23 cellular contexts compared by ENCODE assay signal in genomic region chr4:6886886-6887285, GRCh38. TPM values are rescaled to one million over a fixed set of nuclear protein-coding genes. Genes with fewer than 3 reads are reported as not detected.
DNase-seq lines count a peak whose midpoint lies in the region; ATAC-seq and TF ChIP-seq lines count a peak whose summit lies in the region.
"Had no signal": no experiment of that assay in that cellular context is flagged by ENCODE, and none has a peak within 500 bp of the region (broad histone marks: within the 10 kb centered on the region; RNA-seq: fewer than 3 reads in every experiment).

No MANE protein-coding gene starts in this region.

- H3K79me2 ChIP-seq in GM23248 (ENCODE audit: insufficient read depth): no peaks in the 10 kb centered on the region

- H2AFZ ChIP-seq in GM23248: no peak overlapping the region
- H2AFZ ChIP-seq: GM23338, neural progenitor cell had no signal

- peak overlapping the region; percentile 31 to 84 (median 79); a peak in 19 of 22 replicates for H3K27ac ChIP-seq in BLaER1 treated with 17β-estradiol and CSF1 and Interleukin-3, amounts not matched to agents 10 nM and 100 nM
- H3K27ac ChIP-seq in GM23248 (peak overlapping the region; percentile 95), endodermal cell (ENCODE audit: low read depth, low read length) (no peak overlapping the region), psoas muscle (peak overlapping the region; percentile 91)
- H3K27ac ChIP-seq: C4-2B, neural progenitor cell, SJCRH30, WERI-Rb-1 had no signal

- H3K9me3 Mint-ChIP-seq in endodermal cell: peaks cover 17% of the 10 kb centered on the region
- H3K9me3 Mint-ChIP-seq: immature natural killer cell, memory B cell had no signal

- H3K9ac ChIP-seq in BLaER1 treated with 17β-estradiol and CSF1 and Interleukin-3, amounts not matched to agents 10 nM and 100 nM: peak overlapping the region in 9 of 11 experiments; percentile 35 to 72 (median 67); a peak in 15 of 22 replicates
- H3K9ac ChIP-seq in GM23248: peak overlapping the region; percentile 79
- H3K9ac ChIP-seq in endodermal cell (ENCODE audit: extremely low read depth, low read length, poor library complexity, severe bottlenecking): no peak overlapping the region
- H3K9ac ChIP-seq: neural progenitor cell had no signal

- peaks cover 25 to 33% (median 31%) of the 10 kb centered on the region in 11 experiments for H3K9me3 ChIP-seq in BLaER1 treated with 17β-estradiol and CSF1 and Interleukin-3, amounts not matched to agents 10 nM and 100 nM (replicated peaks in 1 of 11)
- no peaks in the 10 kb centered on the region for H3K9me3 ChIP-seq in GM23248 (ENCODE audit: low read depth)
- H3K9me3 ChIP-seq in endodermal cell (ENCODE audit: control insufficient read depth, low read length): peaks cover 4% of the 10 kb centered on the region
- H3K9me3 ChIP-seq in psoas muscle: no peaks in the 10 kb centered on the region
- H3K9me3 ChIP-seq: SJCRH30 had no signal

- no peak for DNase-seq in GM23248
- DNase-seq in endodermal cell: no peak
- no peak for DNase-seq in psoas muscle
- no peak for DNase-seq in activated T-cell treated with anti-CD3 and anti-CD28 coated beads for 4 hours
- no peak for DNase-seq in HuH-7 (ENCODE audit: low spot score)
- DNase-seq: activated CD4-positive, alpha-beta T cell treated with anti-CD3 and anti-CD28 coated beads for 48 hours; activated T-cell treated with anti-CD3 and anti-CD28 coated beads, Interleukin-2, amount 50 U/mL, for 1 hour; DMS79; NCI-H1048; NCI-H446; stimulated activated CD4-positive, alpha-beta T cell treated with anti-CD3 and anti-CD28 coated beads, Interleukin-15, amount 100 ng/mL, for 24 hours; T1000 had no signal

- H3K27me3 Mint-ChIP-seq in endodermal cell (ENCODE audit: insufficient read depth): no peaks in the 10 kb centered on the region
- H3K27me3 Mint-ChIP-seq: memory B cell; stimulated activated memory B cell treated with anti-CD40 and anti-IgM and Interleukin-4, amounts not matched to agents 10 μg/mL and 1 μg/mL and 100 μg/mL, for 72 hours had no signal

- peak overlapping the region; percentile 67 to 96 (median 86); a peak in 21 of 22 replicates for H3K4me2 ChIP-seq in BLaER1 treated with 17β-estradiol and CSF1 and Interleukin-3, amounts not matched to agents 10 nM and 100 nM
- H3K4me2 ChIP-seq in GM23248 (ENCODE audit: unreplicated experiment): no peak overlapping the region
- H3K4me2 ChIP-seq: GM23338, neural progenitor cell had no signal

- H3K4me1 Mint-ChIP-seq in endodermal cell: peaks cover 6% of the 10 kb centered on the region

- H3K27ac Mint-ChIP-seq in endodermal cell: peak overlapping the region; percentile 66
- H3K27ac Mint-ChIP-seq: GM23338; memory B cell; neural progenitor cell; stimulated activated memory B cell treated with anti-CD40 and anti-IgM and Interleukin-4, amounts not matched to agents 10 μg/mL and 1 μg/mL and 100 μg/mL, for 72 hours had no signal

- H3F3A ChIP-seq in GM23248 (ENCODE audit: insufficient read depth): peaks cover 30% of the 10 kb centered on the region

- 79 to 81% methylated on average over 10 of the region's 10 CpGs for WGBS in GM23248 (ENCODE audit: low coverage in 1 of 2, low lambda C conversion rate in 2 of 2, missing lambda C conversion rate in 2 of 2), 2 experiments
- 87 to 89% methylated on average over 10 of the region's 10 CpGs for WGBS in endodermal cell (ENCODE audit: insufficient coverage in 1 of 2, insufficient read length in 1 of 2), 2 experiments
- WGBS in psoas muscle, 3 donors: 66 to 80% (median 70%) methylated on average over 10 of the region's 10 CpGs

- no peaks in the 10 kb centered on the region for H3K9me2 ChIP-seq in GM23248 (ENCODE audit: insufficient read depth)

- H3K27me3 ChIP-seq in BLaER1 treated with 17β-estradiol and CSF1 and Interleukin-3, amounts not matched to agents 10 nM and 100 nM: no peaks in the 10 kb centered on the region
- H3K27me3 ChIP-seq in GM23248 (replicated peaks; ENCODE audit: insufficient read depth) (no peaks in the 10 kb centered on the region), endodermal cell (ENCODE audit: control insufficient read depth, insufficient read depth, low read length, poor library complexity, severe bottlenecking) (no peaks in the 10 kb centered on the region), psoas muscle (ENCODE audit: insufficient read depth in 3 of 3, low read length in 2 of 3) (no peaks in the 10 kb centered on the region)
- H3K27me3 ChIP-seq: neural progenitor cell, SJCRH30, upper lobe of left lung had no signal

- no peak overlapping the region for H3K4me3 Mint-ChIP-seq in endodermal cell
- H3K4me3 Mint-ChIP-seq: GM23338; immature natural killer cell; memory B cell; neural progenitor cell; stimulated activated memory B cell treated with anti-CD40 and anti-IgM and Interleukin-4, amounts not matched to agents 10 μg/mL and 1 μg/mL and 100 μg/mL, for 72 hours had no signal

- peaks cover 26% of the 10 kb centered on the region for H3K36me3 Mint-ChIP-seq in endodermal cell (ENCODE audit: low read depth)

- in situ Hi-C loops in GM23248 (cut with MboI): no loop called here

- intact Hi-C loops in psoas muscle (cut with DNase I): no loop called here

- peaks cover 18 to 44% (median 37%) of the 10 kb centered on the region in 11 experiments for H3K36me3 ChIP-seq in BLaER1 treated with 17β-estradiol and CSF1 and Interleukin-3, amounts not matched to agents 10 nM and 100 nM
- peaks cover 12% of the 10 kb centered on the region; the same call in 1 of the 2 replicates for H3K36me3 ChIP-seq in GM23248 (ENCODE audit: low read depth)
- H3K36me3 ChIP-seq in endodermal cell (ENCODE audit: control insufficient read depth, insufficient read depth, low read length): peaks cover 19% of the 10 kb centered on the region
- peaks cover 3 to 26% of the 10 kb centered on the region in 2 donors for H3K36me3 ChIP-seq in psoas muscle (ENCODE audit: insufficient read depth in 1 of 2, low read depth in 1 of 2)
- H3K36me3 ChIP-seq: neural progenitor cell had no signal

- ATAC-seq in psoas muscle (no peak), GM21528 (IDR thresholded peaks at IDR 0.05; ENCODE audit: low FRiP score, unreplicated experiment) (no peak)

- TF ChIP-seq CTCF in endodermal cell (conservative IDR thresholded peaks at IDR 0.05) (no peak), psoas muscle (IDR thresholded peaks at IDR 0.05) (no peak)

- peaks cover 70 to 86% (median 78%) of the 10 kb centered on the region in 10 experiments for H3K4me1 ChIP-seq in BLaER1 treated with 17β-estradiol and CSF1 and Interleukin-3, amounts not matched to agents 10 nM and 100 nM
- H3K4me1 ChIP-seq in GM23248 (ENCODE audit: insufficient read depth): peaks cover 19% of the 10 kb centered on the region
- H3K4me1 ChIP-seq in endodermal cell (ENCODE audit: control insufficient read depth, insufficient read depth, low read length): no peaks in the 10 kb centered on the region
- peaks cover 28% of the 10 kb centered on the region for H3K4me1 ChIP-seq in psoas muscle
- H3K4me1 ChIP-seq: SJCRH30 had no signal

- peaks cover 0 to 7% (median 0%) of the 10 kb centered on the region in 11 experiments; a peak in 2 of 22 replicates for H4K20me1 ChIP-seq in BLaER1 treated with 17β-estradiol and CSF1 and Interleukin-3, amounts not matched to agents 10 nM and 100 nM
- H4K20me1 ChIP-seq in GM23248 (ENCODE audit: insufficient read depth): no peaks in the 10 kb centered on the region

- H3K4me3 ChIP-seq in BLaER1 treated with 17β-estradiol and CSF1 and Interleukin-3, amounts not matched to agents 10 nM and 100 nM: no peak overlapping the region; a peak in 1 of 20 replicates
- H3K4me3 ChIP-seq in GM23248: no peak overlapping the region
- no peak overlapping the region for H3K4me3 ChIP-seq in endodermal cell (ENCODE audit: low read length)
- no peak overlapping the region for H3K4me3 ChIP-seq in psoas muscle
- H3K4me3 ChIP-seq: GM23338, neural progenitor cell, SJCRH30, upper lobe of left lung had no signal

RNA-seq across cellular contexts. Expression of gene TBC1D14, which starts 22.7 kb away (rescaled TPM):
- 39.1 and 48.7 TPM in 2 replicates for total RNA-seq in GM23248 (2014; rRNA removed; shearing (Covaris generic))
- polyA plus RNA-seq in GM23248 (2016; fragmentation: Nextera tagmentation; extraction: Ambion mirVana): 20.0 and 20.4 TPM in 2 replicates
- total RNA-seq in endodermal cell: 10 to 100 TPM; 42.3 to 43.5 TPM
- 40.4 TPM for polyA plus RNA-seq in endodermal cell (2013, experiment 1 of 2)
- polyA plus RNA-seq in endodermal cell (2013, experiment 2 of 2): 42.0 TPM
- 10 to 100 TPM; 32.7 to 45.5 (median 35.6) TPM for total RNA-seq in psoas muscle
- 10 to 100 TPM; 14.7 to 44.3 (median 17.7) TPM for polyA plus RNA-seq in psoas muscle
